In the genomic region with DNA sequence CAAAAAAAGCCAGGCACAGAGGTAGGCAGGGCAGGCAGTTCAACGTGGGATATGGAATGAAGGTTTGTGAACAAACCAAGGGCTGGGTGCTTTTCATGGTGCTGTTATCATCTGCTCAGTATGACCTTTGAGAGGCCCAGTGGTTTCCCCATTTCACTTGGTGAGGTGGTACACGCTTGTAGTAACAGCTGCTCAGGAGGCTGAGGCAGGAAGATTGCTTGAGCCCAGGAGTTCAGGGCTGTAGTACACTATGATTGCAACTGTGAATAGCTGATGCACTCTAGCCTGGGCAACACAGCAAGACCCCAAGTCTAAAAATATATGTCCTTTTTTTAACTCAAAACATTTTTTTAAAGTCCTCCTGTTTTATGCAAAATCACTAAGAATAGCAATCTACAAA, we compare ENCODE assay signal across 20 cellular contexts.
"Had no signal": no experiment of that assay in that cellular context is flagged by ENCODE, and none has a peak within 500 bp of the region (broad histone marks: within the 10 kb centered on the region; RNA-seq: fewer than 3 reads in every experiment).

No MANE protein-coding gene starts in this region.

- H3K4me1 Mint-ChIP-seq: activated CD4-positive, alpha-beta memory T cell treated with anti-CD3 and anti-CD28 coated beads, Interleukin-2, amount 10 ng/mL, durations not matched to agents 7 days and 5 days; natural killer cell; T-helper 17 cell had no signal

- H3K27me3 ChIP-seq: adrenal gland, gastrocnemius medialis, upper lobe of right lung had no signal

- ATAC-seq: activated naive CD4-positive, alpha-beta T cell treated with anti-CD3 and anti-CD28 coated beads, Interleukin-2, amount 50 U/mL, for 72 hours; natural killer cell; T-helper 17 cell; upper lobe of right lung had no signal

- H3K4me3 ChIP-seq: adrenal gland, coronary artery, esophagus squamous epithelium, gastrocnemius medialis, thoracic aorta, upper lobe of right lung had no signal

- H3K36me3 Mint-ChIP-seq: activated naive CD4-positive, alpha-beta T cell treated with anti-CD3 and anti-CD28 coated beads, Interleukin-2, amount 50 U/mL, for 72 hours; natural killer cell had no signal

- H3K27ac Mint-ChIP-seq: activated CD4-positive, alpha-beta memory T cell treated with anti-CD3 and anti-CD28 coated beads, Interleukin-2, amount 10 ng/mL, durations not matched to agents 7 days and 5 days; activated naive CD4-positive, alpha-beta T cell treated with anti-CD3 and anti-CD28 coated beads, Interleukin-2, amount 50 U/mL, for 72 hours; activated T-helper 1 cell treated with anti-CD3 and anti-CD28 coated beads, Interleukin-12 subunit alpha, Interleukin-12 subunit beta, Interleukin-2, Interleukin-4 antibody, amounts not matched to agents 30 ng/mL and 10 ng/mL and 1 ng/mL, durations not matched to agents 14 hours and 24 hours and 36 hours; natural killer cell; progenitor cell of endocrine pancreas; T-helper 17 cell had no signal

- H3K9me3 Mint-ChIP-seq: activated CD4-positive, alpha-beta memory T cell treated with anti-CD3 and anti-CD28 coated beads, Interleukin-2, amount 10 ng/mL, durations not matched to agents 7 days and 5 days; activated naive CD4-positive, alpha-beta T cell treated with anti-CD3 and anti-CD28 coated beads, Interleukin-2, amount 50 U/mL, for 72 hours; activated T-helper 1 cell treated with anti-CD3 and anti-CD28 coated beads, Interleukin-12 subunit alpha, Interleukin-12 subunit beta, Interleukin-2, Interleukin-4 antibody, amounts not matched to agents 30 ng/mL and 10 ng/mL and 1 ng/mL, durations not matched to agents 14 hours and 24 hours and 36 hours; natural killer cell had no signal

- H3K27me3 Mint-ChIP-seq: progenitor cell of endocrine pancreas had no signal

- H3K36me3 ChIP-seq: adrenal gland, esophagus squamous epithelium, gastrocnemius medialis, thoracic aorta, upper lobe of right lung had no signal

- DNase-seq: activated CD4-positive, alpha-beta memory T cell treated with anti-CD3 and anti-CD28 coated beads, Interleukin-2, amount 10 ng/mL, durations not matched to agents 7 days and 5 days; activated CD4-positive, alpha-beta T cell treated with anti-CD3 and anti-CD28 coated beads for 48 hours; activated gamma-delta T cell; adrenal gland; cerebellar nuclear complex; esophagus squamous epithelium; gastrocnemius medialis; midbrain; natural killer cell; retina; stimulated activated CD4-positive, alpha-beta T cell treated with anti-CD3 and anti-CD28 coated beads, Interleukin-4, amount 100 ng/mL, for 24 hours; stimulated activated naive CD4-positive, alpha-beta T cell treated with Interleukin-2 at 50 U/mL for 16 hours; T-helper 17 cell; upper lobe of right lung had no signal

- H3K27ac ChIP-seq: adrenal gland, coronary artery, esophagus squamous epithelium, gastrocnemius medialis, thoracic aorta, upper lobe of right lung had no signal

- FAIRE-seq: islet of Langerhans had no signal

- H3K4me1 ChIP-seq: adrenal gland, esophagus squamous epithelium, upper lobe of right lung had no signal

- H3K4me3 Mint-ChIP-seq: activated CD4-positive, alpha-beta memory T cell treated with anti-CD3 and anti-CD28 coated beads, Interleukin-2, amount 10 ng/mL, durations not matched to agents 7 days and 5 days; activated T-helper 1 cell treated with anti-CD3 and anti-CD28 coated beads, Interleukin-12 subunit alpha, Interleukin-12 subunit beta, Interleukin-2, Interleukin-4 antibody, amounts not matched to agents 30 ng/mL and 10 ng/mL and 1 ng/mL, durations not matched to agents 14 hours and 24 hours and 36 hours; natural killer cell; T-helper 17 cell had no signal

- H3K9me3 ChIP-seq: adrenal gland, esophagus squamous epithelium, gastrocnemius medialis, thoracic aorta, upper lobe of right lung had no signal
